Comparison of ENCODE assay signal across 1 cellular context in the genomic region with DNA sequence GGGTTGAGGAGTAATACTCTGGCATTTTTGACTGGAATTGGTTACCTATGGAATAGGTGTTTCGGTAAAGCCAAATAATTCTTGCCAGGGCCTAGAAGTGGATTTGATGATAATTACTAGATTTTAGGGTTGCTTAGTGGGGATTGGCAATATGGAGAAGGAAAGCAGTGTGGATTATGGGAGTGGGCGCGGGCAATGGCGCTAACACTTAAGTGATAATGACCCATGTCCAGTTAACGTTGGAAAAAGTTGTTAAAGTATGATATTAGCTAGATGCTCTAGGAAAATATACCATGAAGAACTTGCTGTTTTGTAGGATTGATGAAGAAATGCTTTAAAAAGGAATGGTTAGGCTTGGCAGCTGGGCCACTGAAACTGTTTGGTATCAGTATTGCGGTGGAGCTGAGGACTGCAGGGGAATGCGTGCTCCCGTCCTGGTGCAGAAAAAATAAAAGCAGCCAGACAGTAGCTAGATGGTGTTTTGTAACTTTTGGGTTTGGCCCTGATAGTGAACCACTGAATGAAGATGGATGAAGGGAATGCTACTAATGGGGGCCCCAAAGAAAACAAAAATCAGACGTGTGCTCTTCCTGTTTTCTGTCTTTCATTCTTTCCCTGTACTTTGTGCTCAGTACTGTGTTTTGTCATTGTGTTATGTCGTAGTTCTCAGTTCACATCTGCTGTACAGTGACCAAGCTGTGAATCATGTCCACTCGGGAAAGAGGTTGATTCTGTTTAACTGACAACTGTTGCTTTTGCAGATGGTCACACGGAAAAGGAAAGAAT.
A peak's percentile ranks its signal among the peaks of the same experiment; 100 is the strongest.
TF ChIP-seq lines count a peak whose summit lies in the region.

No MANE protein-coding gene starts in this region.

TF ChIP-seq in HepG2, 621 proteins besides CTCF, POLR2A, EP300 and RAD21 (continued from another document and continues in another):
- TF ChIP-seq ZNF33A (CRISPR knock-in tag; IDR thresholded peaks at IDR 0.05; ENCODE audit: borderline replicate concordance) (no peak), ZNF841 (CRISPR knock-in tag; IDR thresholded peaks at IDR 0.05; ENCODE audit: borderline replicate concordance) (no peak), SMARCE1 (IDR thresholded peaks at IDR 0.05; ENCODE audit: borderline replicate concordance) (no peak), MXI1 (IDR thresholded peaks at IDR 0.05; ENCODE audit: borderline replicate concordance, low read depth, low read length) (no peak), GTF2F1 (IDR thresholded peaks at IDR 0.05; ENCODE audit: low read length) (no peak), RNF2 (conservative IDR thresholded peaks at IDR 0.05; ENCODE audit: low read depth) (no peak), ZNF329 (CRISPR knock-in tag; IDR thresholded peaks at IDR 0.05; ENCODE audit: low read depth) (peak; percentile 60; the same call in 1 of the 2 replicates), ZMYM3 (CRISPR knock-in tag; IDR thresholded peaks at IDR 0.05) (no peak), SIX4 (CRISPR knock-in tag; IDR thresholded peaks at IDR 0.05) (no peak; the same call in none of the 2 replicates), ZNF138 (CRISPR knock-in tag; IDR thresholded peaks at IDR 0.05; ENCODE audit: low read depth) (no peak), SIN3B (IDR thresholded peaks at IDR 0.05; ENCODE audit: low read length) (no peak), IRX3 (CRISPR knock-in tag; IDR thresholded peaks at IDR 0.05; ENCODE audit: borderline replicate concordance, low read depth) (no peak), ZNF20 (CRISPR knock-in tag; IDR thresholded peaks at IDR 0.05) (no peak), ARID2 (CRISPR knock-in tag; IDR thresholded peaks at IDR 0.05; ENCODE audit: borderline replicate concordance) (no peak), ZNF274 (CRISPR knock-in tag; IDR thresholded peaks at IDR 0.05) (no peak), NFYB (CRISPR knock-in tag; IDR thresholded peaks at IDR 0.05) (no peak), ADNP (CRISPR knock-in tag; IDR thresholded peaks at IDR 0.05) (no peak), SALL1 (CRISPR knock-in tag; IDR thresholded peaks at IDR 0.05) (peak; percentile 47), ZNF879 (CRISPR knock-in tag; IDR thresholded peaks at IDR 0.05) (0 out of 2 replicates have a peak, but pooled peaks have one; percentile 23), ZFP36L2 (CRISPR knock-in tag; IDR thresholded peaks at IDR 0.05) (no peak), FOSL1 (CRISPR knock-in tag; IDR thresholded peaks at IDR 0.05; ENCODE audit: borderline replicate concordance) (no peak), U2AF2 (IDR thresholded peaks at IDR 0.05; ENCODE audit: low read depth, low read length) (no peak), RBFOX2 (IDR thresholded peaks at IDR 0.05; ENCODE audit: low read depth, low read length) (peak; percentile 83), RAD51 (IDR thresholded peaks at IDR 0.05; ENCODE audit: borderline replicate concordance) (no peak), ZNF121 (CRISPR knock-in tag; IDR thresholded peaks at IDR 0.05) (no peak), ZBTB20 (CRISPR knock-in tag; IDR thresholded peaks at IDR 0.05; ENCODE audit: borderline replicate concordance, low read depth) (0 out of 2 replicates have a peak, but pooled peaks have one; percentile 63), ZNF678 (CRISPR knock-in tag; IDR thresholded peaks at IDR 0.05) (no peak), CBX2 (IDR thresholded peaks at IDR 0.05; ENCODE audit: low read depth, low read length) (no peak), CBX2 (CRISPR knock-in tag; IDR thresholded peaks at IDR 0.05; ENCODE audit: low read depth) (no peak), CEBPG (CRISPR knock-in tag; IDR thresholded peaks at IDR 0.05) (peak; percentile 72), MBNL3 (CRISPR knock-in tag; conservative IDR thresholded peaks at IDR 0.05) (no peak), KLF15 (CRISPR knock-in tag; IDR thresholded peaks at IDR 0.05; ENCODE audit: borderline replicate concordance) (no peak), PLRG1 (conservative IDR thresholded peaks at IDR 0.05) (no peak), RBM22 (optimal IDR thresholded peaks at IDR 0.05; ENCODE audit: low read length) (peak; percentile 76), ELF4 (CRISPR knock-in tag; IDR thresholded peaks at IDR 0.05; ENCODE audit: borderline replicate concordance) (no peak), GPN1 (CRISPR knock-in tag; IDR thresholded peaks at IDR 0.05; ENCODE audit: borderline replicate concordance) (no peak), ZNF567 (CRISPR knock-in tag; IDR thresholded peaks at IDR 0.05; ENCODE audit: borderline replicate concordance) (no peak), YY1 (IDR thresholded peaks at IDR 0.05; ENCODE audit: insufficient read depth, insufficient replicate concordance, low read depth, low read length) (no peak), ZNF749 (CRISPR knock-in tag; IDR thresholded peaks at IDR 0.05; ENCODE audit: borderline replicate concordance) (no peak), REPIN1 (CRISPR knock-in tag; IDR thresholded peaks at IDR 0.05; ENCODE audit: borderline replicate concordance, low read depth) (no peak), ZNF446 (CRISPR knock-in tag; IDR thresholded peaks at IDR 0.05) (no peak), ZBTB8A (CRISPR knock-in tag; IDR thresholded peaks at IDR 0.05; ENCODE audit: borderline replicate concordance, low read depth) (no peak), ZNF232 (CRISPR knock-in tag; IDR thresholded peaks at IDR 0.05; ENCODE audit: borderline replicate concordance) (0 out of 2 replicates have a peak, but pooled peaks have one; percentile 53), LCORL (IDR thresholded peaks at IDR 0.05) (peak; percentile 83), LCORL (CRISPR knock-in tag; IDR thresholded peaks at IDR 0.05) (peak; percentile 69; the same call in 1 of the 2 replicates), GFI1 (CRISPR knock-in tag; IDR thresholded peaks at IDR 0.05; ENCODE audit: borderline replicate concordance) (no peak), HMGA1 (CRISPR knock-in tag; conservative IDR thresholded peaks at IDR 0.05) (no peak), ZNF792 (CRISPR knock-in tag; IDR thresholded peaks at IDR 0.05) (peak; percentile 50; the same call in 1 of the 2 replicates), RBM39 (IDR thresholded peaks at IDR 0.05; ENCODE audit: low read depth, low read length, poor library complexity, severe bottlenecking) (peak; percentile 73), ZNF30 (CRISPR knock-in tag; IDR thresholded peaks at IDR 0.05) (no peak)
- TF ChIP-seq, protein P1, sequence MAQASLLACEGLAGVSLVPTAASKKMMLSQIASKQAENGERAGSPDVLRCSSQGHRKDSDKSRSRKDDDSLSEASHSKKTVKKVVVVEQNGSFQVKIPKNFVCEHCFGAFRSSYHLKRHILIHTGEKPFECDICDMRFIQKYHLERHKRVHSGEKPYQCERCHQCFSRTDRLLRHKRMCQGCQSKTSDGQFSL (CRISPR knock-in tag; IDR thresholded peaks at IDR 0.05), result no peak
- TF ChIP-seq, protein P2, sequence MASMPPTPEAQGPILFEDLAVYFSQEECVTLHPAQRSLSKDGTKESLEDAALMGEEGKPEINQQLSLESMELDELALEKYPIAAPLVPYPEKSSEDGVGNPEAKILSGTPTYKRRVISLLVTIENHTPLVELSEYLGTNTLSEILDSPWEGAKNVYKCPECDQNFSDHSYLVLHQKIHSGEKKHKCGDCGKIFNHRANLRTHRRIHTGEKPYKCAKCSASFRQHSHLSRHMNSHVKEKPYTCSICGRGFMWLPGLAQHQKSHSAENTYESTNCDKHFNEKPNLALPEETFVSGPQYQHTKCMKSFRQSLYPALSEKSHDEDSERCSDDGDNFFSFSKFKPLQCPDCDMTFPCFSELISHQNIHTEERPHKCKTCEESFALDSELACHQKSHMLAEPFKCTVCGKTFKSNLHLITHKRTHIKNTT (CRISPR knock-in tag; IDR thresholded peaks at IDR 0.05), result no peak
- TF ChIP-seq, protein P3, sequence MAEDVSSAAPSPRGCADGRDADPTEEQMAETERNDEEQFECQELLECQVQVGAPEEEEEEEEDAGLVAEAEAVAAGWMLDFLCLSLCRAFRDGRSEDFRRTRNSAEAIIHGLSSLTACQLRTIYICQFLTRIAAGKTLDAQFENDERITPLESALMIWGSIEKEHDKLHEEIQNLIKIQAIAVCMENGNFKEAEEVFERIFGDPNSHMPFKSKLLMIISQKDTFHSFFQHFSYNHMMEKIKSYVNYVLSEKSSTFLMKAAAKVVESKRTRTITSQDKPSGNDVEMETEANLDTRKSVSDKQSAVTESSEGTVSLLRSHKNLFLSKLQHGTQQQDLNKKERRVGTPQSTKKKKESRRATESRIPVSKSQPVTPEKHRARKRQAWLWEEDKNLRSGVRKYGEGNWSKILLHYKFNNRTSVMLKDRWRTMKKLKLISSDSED (CRISPR knock-in tag; IDR thresholded peaks at IDR 0.05), result no peak
- TF ChIP-seq, protein P4, sequence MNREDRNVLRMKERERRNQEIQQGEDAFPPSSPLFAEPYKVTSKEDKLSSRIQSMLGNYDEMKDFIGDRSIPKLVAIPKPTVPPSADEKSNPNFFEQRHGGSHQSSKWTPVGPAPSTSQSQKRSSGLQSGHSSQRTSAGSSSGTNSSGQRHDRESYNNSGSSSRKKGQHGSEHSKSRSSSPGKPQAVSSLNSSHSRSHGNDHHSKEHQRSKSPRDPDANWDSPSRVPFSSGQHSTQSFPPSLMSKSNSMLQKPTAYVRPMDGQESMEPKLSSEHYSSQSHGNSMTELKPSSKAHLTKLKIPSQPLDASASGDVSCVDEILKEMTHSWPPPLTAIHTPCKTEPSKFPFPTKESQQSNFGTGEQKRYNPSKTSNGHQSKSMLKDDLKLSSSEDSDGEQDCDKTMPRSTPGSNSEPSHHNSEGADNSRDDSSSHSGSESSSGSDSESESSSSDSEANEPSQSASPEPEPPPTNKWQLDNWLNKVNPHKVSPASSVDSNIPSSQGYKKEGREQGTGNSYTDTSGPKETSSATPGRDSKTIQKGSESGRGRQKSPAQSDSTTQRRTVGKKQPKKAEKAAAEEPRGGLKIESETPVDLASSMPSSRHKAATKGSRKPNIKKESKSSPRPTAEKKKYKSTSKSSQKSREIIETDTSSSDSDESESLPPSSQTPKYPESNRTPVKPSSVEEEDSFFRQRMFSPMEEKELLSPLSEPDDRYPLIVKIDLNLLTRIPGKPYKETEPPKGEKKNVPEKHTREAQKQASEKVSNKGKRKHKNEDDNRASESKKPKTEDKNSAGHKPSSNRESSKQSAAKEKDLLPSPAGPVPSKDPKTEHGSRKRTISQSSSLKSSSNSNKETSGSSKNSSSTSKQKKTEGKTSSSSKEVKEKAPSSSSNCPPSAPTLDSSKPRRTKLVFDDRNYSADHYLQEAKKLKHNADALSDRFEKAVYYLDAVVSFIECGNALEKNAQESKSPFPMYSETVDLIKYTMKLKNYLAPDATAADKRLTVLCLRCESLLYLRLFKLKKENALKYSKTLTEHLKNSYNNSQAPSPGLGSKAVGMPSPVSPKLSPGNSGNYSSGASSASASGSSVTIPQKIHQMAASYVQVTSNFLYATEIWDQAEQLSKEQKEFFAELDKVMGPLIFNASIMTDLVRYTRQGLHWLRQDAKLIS (CRISPR knock-in tag; IDR thresholded peaks at IDR 0.05), result peak; percentile 91
- TF ChIP-seq, protein P5, sequence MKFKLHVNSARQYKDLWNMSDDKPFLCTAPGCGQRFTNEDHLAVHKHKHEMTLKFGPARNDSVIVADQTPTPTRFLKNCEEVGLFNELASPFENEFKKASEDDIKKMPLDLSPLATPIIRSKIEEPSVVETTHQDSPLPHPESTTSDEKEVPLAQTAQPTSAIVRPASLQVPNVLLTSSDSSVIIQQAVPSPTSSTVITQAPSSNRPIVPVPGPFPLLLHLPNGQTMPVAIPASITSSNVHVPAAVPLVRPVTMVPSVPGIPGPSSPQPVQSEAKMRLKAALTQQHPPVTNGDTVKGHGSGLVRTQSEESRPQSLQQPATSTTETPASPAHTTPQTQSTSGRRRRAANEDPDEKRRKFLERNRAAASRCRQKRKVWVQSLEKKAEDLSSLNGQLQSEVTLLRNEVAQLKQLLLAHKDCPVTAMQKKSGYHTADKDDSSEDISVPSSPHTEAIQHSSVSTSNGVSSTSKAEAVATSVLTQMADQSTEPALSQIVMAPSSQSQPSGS (CRISPR knock-in tag; IDR thresholded peaks at IDR 0.05), result peak; percentile 28
- TF ChIP-seq, protein P6, sequence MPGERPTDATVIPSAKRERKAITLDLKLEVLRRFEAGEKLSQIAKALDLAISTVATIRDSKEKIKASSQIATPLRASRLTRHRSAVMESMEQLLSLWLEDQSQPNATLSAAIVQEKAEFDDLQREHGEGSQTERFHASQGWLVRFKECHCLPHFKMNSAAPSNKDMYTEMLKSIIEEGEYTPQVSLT (CRISPR knock-in tag; IDR thresholded peaks at IDR 0.05; ENCODE audit: borderline replicate concordance, low read depth), result no peak
- TF ChIP-seq, protein P7, sequence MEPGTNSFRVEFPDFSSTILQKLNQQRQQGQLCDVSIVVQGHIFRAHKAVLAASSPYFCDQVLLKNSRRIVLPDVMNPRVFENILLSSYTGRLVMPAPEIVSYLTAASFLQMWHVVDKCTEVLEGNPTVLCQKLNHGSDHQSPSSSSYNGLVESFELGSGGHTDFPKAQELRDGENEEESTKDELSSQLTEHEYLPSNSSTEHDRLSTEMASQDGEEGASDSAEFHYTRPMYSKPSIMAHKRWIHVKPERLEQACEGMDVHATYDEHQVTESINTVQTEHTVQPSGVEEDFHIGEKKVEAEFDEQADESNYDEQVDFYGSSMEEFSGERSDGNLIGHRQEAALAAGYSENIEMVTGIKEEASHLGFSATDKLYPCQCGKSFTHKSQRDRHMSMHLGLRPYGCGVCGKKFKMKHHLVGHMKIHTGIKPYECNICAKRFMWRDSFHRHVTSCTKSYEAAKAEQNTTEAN (CRISPR knock-in tag; conservative IDR thresholded peaks at IDR 0.05), result no peak
- TF ChIP-seq, protein P8, sequence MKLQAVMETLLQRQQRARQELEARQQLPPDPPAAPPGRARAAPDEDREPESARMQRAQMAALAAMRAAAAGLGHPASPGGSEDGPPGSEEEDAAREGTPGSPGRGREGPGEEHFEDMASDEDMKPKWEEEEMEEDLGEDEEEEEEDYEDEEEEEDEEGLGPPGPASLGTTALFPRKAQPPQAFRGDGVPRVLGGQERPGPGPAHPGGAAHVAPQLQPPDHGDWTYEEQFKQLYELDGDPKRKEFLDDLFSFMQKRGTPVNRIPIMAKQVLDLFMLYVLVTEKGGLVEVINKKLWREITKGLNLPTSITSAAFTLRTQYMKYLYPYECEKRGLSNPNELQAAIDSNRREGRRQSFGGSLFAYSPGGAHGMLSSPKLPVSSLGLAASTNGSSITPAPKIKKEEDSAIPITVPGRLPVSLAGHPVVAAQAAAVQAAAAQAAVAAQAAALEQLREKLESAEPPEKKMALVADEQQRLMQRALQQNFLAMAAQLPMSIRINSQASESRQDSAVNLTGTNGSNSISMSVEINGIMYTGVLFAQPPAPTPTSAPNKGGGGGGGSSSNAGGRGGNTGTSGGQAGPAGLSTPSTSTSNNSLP (IDR thresholded peaks at IDR 0.05; ENCODE audit: low read depth, low read length), result no peak
- TF ChIP-seq, protein P9, sequence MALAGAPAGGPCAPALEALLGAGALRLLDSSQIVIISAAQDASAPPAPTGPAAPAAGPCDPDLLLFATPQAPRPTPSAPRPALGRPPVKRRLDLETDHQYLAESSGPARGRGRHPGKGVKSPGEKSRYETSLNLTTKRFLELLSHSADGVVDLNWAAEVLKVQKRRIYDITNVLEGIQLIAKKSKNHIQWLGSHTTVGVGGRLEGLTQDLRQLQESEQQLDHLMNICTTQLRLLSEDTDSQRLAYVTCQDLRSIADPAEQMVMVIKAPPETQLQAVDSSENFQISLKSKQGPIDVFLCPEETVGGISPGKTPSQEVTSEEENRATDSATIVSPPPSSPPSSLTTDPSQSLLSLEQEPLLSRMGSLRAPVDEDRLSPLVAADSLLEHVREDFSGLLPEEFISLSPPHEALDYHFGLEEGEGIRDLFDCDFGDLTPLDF (CRISPR knock-in tag; IDR thresholded peaks at IDR 0.05), result 0 out of 2 replicates have a peak, but pooled peaks have one; percentile 40
